Comparison of ENCODE assay signal across 19 cellular contexts in genomic region chr2:237282568-237283128, GRCh38.
A peak's percentile ranks its signal among the peaks of the same experiment; 100 is the strongest.
DNase-seq lines count a peak whose midpoint lies in the region; ATAC-seq and TF ChIP-seq lines count a peak whose summit lies in the region.
"Had no signal": no experiment of that assay in that cellular context is flagged by ENCODE, and none has a peak within 500 bp of the region (broad histone marks: within the 10 kb centered on the region; RNA-seq: fewer than 3 reads in every experiment).

No MANE protein-coding gene starts in this region.

- TF ChIP-seq POLR2A in esophagus squamous epithelium (IDR thresholded peaks at IDR 0.05): no peak

- H3K27ac ChIP-seq in ACC112 (ENCODE audit: low read depth, low read length): peak overlapping the region; percentile 98
- peak overlapping the region in 3 of 4 donors; percentile 10 to 63 (median 50) for H3K27ac ChIP-seq in esophagus squamous epithelium
- H3K27ac ChIP-seq in osteoblast (ENCODE audit: low read depth, low read length): peak overlapping the region; percentile 100

- H3K27me3 ChIP-seq in ACC112 (ENCODE audit: insufficient read depth, low read length): no peaks in the 10 kb centered on the region
- no peaks in the 10 kb centered on the region for H3K27me3 ChIP-seq in MG63
- H3K27me3 ChIP-seq in esophagus squamous epithelium: peaks cover 0 to 21% (median 0%) of the 10 kb centered on the region in 4 donors
- no peaks in the 10 kb centered on the region for H3K27me3 ChIP-seq in osteoblast (ENCODE audit: insufficient read depth, low read length)
- H3K27me3 ChIP-seq: uterus had no signal

- DNase-seq in MG63 (peak; percentile 46), esophagus squamous epithelium (lab: John Stamatoyannopoulos, UW) (no peak), osteoblast (ENCODE audit: insufficient read length, low spot score, missing footprints) (no peak), GM19240 (ENCODE audit: insufficient read length, low spot score) (no peak), NAMALWA (ENCODE audit: low spot score) (no peak), globus pallidus (ENCODE audit: low spot score) (no peak)
- DNase-seq: ACHN; activated CD4-positive, alpha-beta T cell treated with anti-CD3 and anti-CD28 coated beads, Interleukin-2, amount 10 ng/mL, durations not matched to agents 24 days and 14 days; anterior cingulate cortex; CD8-positive, alpha-beta T cell; glutamatergic neuron; immature natural killer cell; KBM-7; NCI-H1092 treated with DMSO at 0.1 percent for 48 hours; NCI-H526 treated with DMSO at 0.1 percent for 48 hours; stimulated activated CD4-positive, alpha-beta T cell treated with anti-CD3 and anti-CD28 coated beads, Interleukin-1b, Interleukin-23, amount 100 ng/mL, for 48 hours; uterus had no signal

- TF ChIP-seq CTCF in esophagus squamous epithelium (IDR thresholded peaks at IDR 0.05): no peak
- no peak for TF ChIP-seq CTCF in osteoblast (IDR thresholded peaks at IDR 0.05; ENCODE audit: extremely low read depth, low read depth, low read length)

- intact Hi-C loops in esophagus squamous epithelium (cut with DNase I): no loop called here

- H3K36me3 ChIP-seq in ACC112 (ENCODE audit: insufficient read depth, low read length): no peaks in the 10 kb centered on the region
- H3K36me3 ChIP-seq in MG63: no peaks in the 10 kb centered on the region; the same call in none of the 2 replicates
- H3K36me3 ChIP-seq in esophagus squamous epithelium: no peaks in the 10 kb centered on the region
- H3K36me3 ChIP-seq in osteoblast (ENCODE audit: insufficient read depth, low read length): no peaks in the 10 kb centered on the region
- H3K36me3 ChIP-seq: uterus had no signal

- no peak overlapping the region for H3K4me3 ChIP-seq in ACC112 (ENCODE audit: low read depth, low read length)
- H3K4me3 ChIP-seq in MG63: no peak overlapping the region
- no peak overlapping the region for H3K4me3 ChIP-seq in esophagus squamous epithelium
- H3K4me3 ChIP-seq in osteoblast (ENCODE audit: insufficient read depth, low read length): no peak overlapping the region
- H3K4me3 ChIP-seq: uterus had no signal

- H2AFZ ChIP-seq in ACC112 (ENCODE audit: low read length, unreplicated experiment) (no peak overlapping the region), osteoblast (ENCODE audit: low read length) (no peak overlapping the region)

- H3K79me2 ChIP-seq in ACC112 (ENCODE audit: control insufficient read depth, insufficient read depth, low read length, unreplicated experiment): no peaks in the 10 kb centered on the region
- no peaks in the 10 kb centered on the region for H3K79me2 ChIP-seq in osteoblast (ENCODE audit: insufficient read depth, low read length)

- no peak for ATAC-seq in GM21447 (IDR thresholded peaks at IDR 0.05; ENCODE audit: unreplicated experiment)
- ATAC-seq: CD8-positive, alpha-beta T cell had no signal

- 17 to 89% methylated on average over 1 of the region's 1 CpG for WGBS in esophagus squamous epithelium, 2 donors

- H3K4me1 ChIP-seq in ACC112 (ENCODE audit: control insufficient read depth, insufficient read depth, low read length, unreplicated experiment): peaks cover 70% of the 10 kb centered on the region
- H3K4me1 ChIP-seq in esophagus squamous epithelium: peaks cover 0 to 8% (median 7%) of the 10 kb centered on the region in 3 donors
- peaks cover 62% of the 10 kb centered on the region for H3K4me1 ChIP-seq in osteoblast (ENCODE audit: insufficient read depth, low read length)

- H4K20me1 ChIP-seq in osteoblast (ENCODE audit: insufficient read depth, low read length): no peaks in the 10 kb centered on the region

- H3K9me3 ChIP-seq in MG63 (peaks cover 5% of the 10 kb centered on the region), esophagus squamous epithelium (no peaks in the 10 kb centered on the region), osteoblast (ENCODE audit: low read depth, low read length) (no peaks in the 10 kb centered on the region)
- H3K9me3 ChIP-seq: uterus had no signal

- no peak overlapping the region for H3K4me2 ChIP-seq in osteoblast (ENCODE audit: insufficient read depth, low read length)

Comparison
In these comparisons a context has a peak if more than half of its experiments do, and no peak if none do; other contexts are left out.
1. H3K27ac ChIP-seq: peak in every context shown above with its lines; median percentile 100 in osteoblast; 98 in ACC112; 50 in esophagus squamous epithelium.